Comparison of ENCODE assay signal across 8 cellular contexts in genomic region chr6:142945071-142945445, GRCh38. TPM values are rescaled to one million over a fixed set of nuclear protein-coding genes. Genes with fewer than 3 reads are reported as not detected.
A peak's percentile ranks its signal among the peaks of the same experiment; 100 is the strongest.
DNase-seq lines count a peak whose midpoint lies in the region; ATAC-seq and TF ChIP-seq lines count a peak whose summit lies in the region.

A gene with protein sequence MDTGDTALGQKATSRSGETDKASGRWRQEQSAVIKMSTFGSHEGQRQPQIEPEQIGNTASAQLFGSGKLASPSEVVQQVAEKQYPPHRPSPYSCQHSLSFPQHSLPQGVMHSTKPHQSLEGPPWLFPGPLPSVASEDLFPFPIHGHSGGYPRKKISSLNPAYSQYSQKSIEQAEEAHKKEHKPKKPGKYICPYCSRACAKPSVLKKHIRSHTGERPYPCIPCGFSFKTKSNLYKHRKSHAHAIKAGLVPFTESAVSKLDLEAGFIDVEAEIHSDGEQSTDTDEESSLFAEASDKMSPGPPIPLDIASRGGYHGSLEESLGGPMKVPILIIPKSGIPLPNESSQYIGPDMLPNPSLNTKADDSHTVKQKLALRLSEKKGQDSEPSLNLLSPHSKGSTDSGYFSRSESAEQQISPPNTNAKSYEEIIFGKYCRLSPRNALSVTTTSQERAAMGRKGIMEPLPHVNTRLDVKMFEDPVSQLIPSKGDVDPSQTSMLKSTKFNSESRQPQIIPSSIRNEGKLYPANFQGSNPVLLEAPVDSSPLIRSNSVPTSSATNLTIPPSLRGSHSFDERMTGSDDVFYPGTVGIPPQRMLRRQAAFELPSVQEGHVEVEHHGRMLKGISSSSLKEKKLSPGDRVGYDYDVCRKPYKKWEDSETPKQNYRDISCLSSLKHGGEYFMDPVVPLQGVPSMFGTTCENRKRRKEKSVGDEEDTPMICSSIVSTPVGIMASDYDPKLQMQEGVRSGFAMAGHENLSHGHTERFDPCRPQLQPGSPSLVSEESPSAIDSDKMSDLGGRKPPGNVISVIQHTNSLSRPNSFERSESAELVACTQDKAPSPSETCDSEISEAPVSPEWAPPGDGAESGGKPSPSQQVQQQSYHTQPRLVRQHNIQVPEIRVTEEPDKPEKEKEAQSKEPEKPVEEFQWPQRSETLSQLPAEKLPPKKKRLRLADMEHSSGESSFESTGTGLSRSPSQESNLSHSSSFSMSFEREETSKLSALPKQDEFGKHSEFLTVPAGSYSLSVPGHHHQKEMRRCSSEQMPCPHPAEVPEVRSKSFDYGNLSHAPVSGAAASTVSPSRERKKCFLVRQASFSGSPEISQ (N-terminal part only) (minus strand): TSS chr6:142945176. CDS start chr6:142774738, 170,438 bp downstream.

- H3K4me2 ChIP-seq in neural progenitor cell: peak within 1 kb of the TSS; percentile 94

- no peaks in the 10 kb centered on the region for H3K9me3 Mint-ChIP-seq in neural progenitor cell

- H3F3A ChIP-seq in neural progenitor cell (ENCODE audit: low read depth): peaks cover 39% of the 10 kb centered on the region

- peaks cover 3% of the 10 kb centered on the region for H4K20me1 ChIP-seq in neural progenitor cell (ENCODE audit: low read depth)

- H3K27ac ChIP-seq in neural progenitor cell (peak within 1 kb of the TSS; percentile 71), subcutaneous abdominal adipose tissue (ENCODE audit: low read depth, low read length) (peak within 1 kb of the TSS; percentile 100)

- H3K4me3 ChIP-seq in fibroblast of villous mesenchyme (ENCODE audit: low read depth, low read length) (peak within 1 kb of the TSS; percentile 88), neural progenitor cell (peak within 1 kb of the TSS; percentile 70), subcutaneous abdominal adipose tissue (ENCODE audit: low read depth in 1 of 5, low read length in 5 of 5) (peak within 1 kb of the TSS; percentile 77 to 99 (median 96))

- peak within 1 kb of the TSS; percentile 61 for H3K27ac Mint-ChIP-seq in neural progenitor cell

- H3K9ac ChIP-seq in neural progenitor cell (peak within 1 kb of the TSS; percentile 47), subcutaneous abdominal adipose tissue (ENCODE audit: low read length in 5 of 5) (peak within 1 kb of the TSS; percentile 84 to 100 (median 99))

- peaks cover 19% of the 10 kb centered on the region for H3K4me1 Mint-ChIP-seq in neural progenitor cell

- H3K79me2 ChIP-seq in neural progenitor cell (ENCODE audit: low read depth): peaks cover 8% of the 10 kb centered on the region

- peaks cover 21% of the 10 kb centered on the region for H3K27me3 Mint-ChIP-seq in neural progenitor cell (ENCODE audit: insufficient read depth, low read depth)

- H3K9me3 ChIP-seq in neural progenitor cell (ENCODE audit: low read depth) (no peaks in the 10 kb centered on the region), subcutaneous abdominal adipose tissue (ENCODE audit: control insufficient read depth in 5 of 5, low read length in 5 of 5) (no peaks in the 10 kb centered on the region)

- peak; percentile 82 for DNase-seq in ACHN
- peak; percentile 56 to 75 for DNase-seq in SHP77 (lab: John Stamatoyannopoulos, UW)
- DNase-seq in activated effector memory CD4-positive, alpha-beta T cell treated with anti-CD3 and anti-CD28 coated beads, Interleukin-2, amount 50 U/mL, for 16 hours: peak; percentile 94
- DNase-seq in fibroblast of villous mesenchyme (ENCODE audit: low read depth): peak; percentile 91
- DNase-seq in neural progenitor cell (ENCODE audit: low spot score): peak; percentile 92

- peak within 1 kb of the TSS; percentile 98 for H3K4me3 Mint-ChIP-seq in neural progenitor cell

- H3K27me3 ChIP-seq in neural progenitor cell (peaks cover 43% of the 10 kb centered on the region), subcutaneous abdominal adipose tissue (ENCODE audit: control insufficient read depth in 5 of 5, insufficient read depth in 4 of 5, low read length in 5 of 5) (no peaks in the 10 kb centered on the region)

- H3K36me3 ChIP-seq in neural progenitor cell (no peaks in the 10 kb centered on the region), subcutaneous abdominal adipose tissue (ENCODE audit: control insufficient read depth in 5 of 5, insufficient read depth in 5 of 5, low read length in 5 of 5) (no peaks in the 10 kb centered on the region)

- TF ChIP-seq CTCF in fibroblast of villous mesenchyme (IDR thresholded peaks at IDR 0.05; ENCODE audit: insufficient read depth, low read depth, low read length) (peak; percentile 1), neural progenitor cell (IDR thresholded peaks at IDR 0.05) (peak; percentile 4)

- no peaks in the 10 kb centered on the region for H3K36me3 Mint-ChIP-seq in neural progenitor cell

- in situ Hi-C loops in ACHN (cut with HindIII; ENCODE audit: low pct_ligation_motif_present, low pct_unique_long_range_greater_than_20kb, low sequenced_read_pairs): no loop called here

- H3K4me1 ChIP-seq in neural progenitor cell (peaks cover 10% of the 10 kb centered on the region), subcutaneous abdominal adipose tissue (ENCODE audit: control insufficient read depth in 5 of 5, insufficient read depth in 5 of 5, low read length in 5 of 5) (peaks cover 3 to 27% (median 16%) of the 10 kb centered on the region in 5 donors)

- ATAC-seq in GM19025 (IDR thresholded peaks at IDR 0.05; ENCODE audit: low read depth, unreplicated experiment): peak; percentile 13
- peak; percentile 26 for ATAC-seq in HG03439 (IDR thresholded peaks at IDR 0.05; ENCODE audit: unreplicated experiment)

- peak within 1 kb of the TSS; percentile 100 for H2AFZ ChIP-seq in neural progenitor cell (replicated peaks)

RNA-seq across cellular contexts. Expression of the gene that starts here (rescaled TPM):
- total RNA-seq in fibroblast of villous mesenchyme (18.0 and 28.9 TPM in 2 replicates), neural progenitor cell (ENCODE audit: low replicate concordance) (2.0 and 2.1 TPM in 2 replicates)

Comparison
In these comparisons a context has a peak if more than half of its experiments do, and no peak if none do; other contexts are left out.
1. Peak in every context shown above with its lines: DNase-seq, ATAC-seq, H3K4me3 ChIP-seq and H3K27ac ChIP-seq.